Comparison of ENCODE assay signal across 35 cellular contexts in the genomic region with DNA sequence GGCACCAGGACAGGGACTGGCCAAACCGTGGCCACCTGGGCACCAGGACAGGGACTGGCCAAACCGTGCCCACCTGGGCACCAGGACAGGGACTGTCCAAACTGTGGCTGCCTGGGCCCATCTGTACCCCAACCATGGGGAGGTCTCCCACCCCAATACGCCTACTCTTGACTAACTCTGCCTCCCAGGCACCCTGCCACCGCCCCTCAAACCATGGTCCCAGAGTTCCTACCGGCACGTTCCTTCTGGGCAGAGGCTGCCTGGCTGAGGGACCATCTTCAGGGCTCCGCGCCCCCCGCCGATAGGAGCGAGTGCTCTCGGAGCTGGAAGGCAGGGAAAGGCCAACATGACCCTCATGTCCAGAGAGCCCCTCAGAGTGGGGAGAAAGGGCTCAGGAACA.
"Had no signal": no experiment of that assay in that cellular context is flagged by ENCODE, and none has a peak within 500 bp of the region (broad histone marks: within the 10 kb centered on the region; RNA-seq: fewer than 3 reads in every experiment).

No MANE protein-coding gene starts in this region.

- H3K27me3 ChIP-seq: MG63 had no signal

- H3K36me3 ChIP-seq: MG63 had no signal

- H3K9ac ChIP-seq: KMS-11 had no signal

- H3K4me2 ChIP-seq: KMS-11 had no signal

- DNase-seq: Karpas-422, Kasumi-1, KG1, MG63, MM.1S, MV-4-11, NCI-H1048, NCI-H1092, NCI-H1092 treated with DMSO at 0.1 percent for 48 hours, NCI-H1105, NCI-H1105 treated with DMSO at 0.1 percent for 48 hours, NCI-H1417, NCI-H1417 treated with DMSO at 0.1 percent for 48 hours, NCI-H1436, NCI-H1436 treated with DMSO at 0.1 percent for 48 hours, NCI-H146, NCI-H1694, NCI-H1694 treated with DMSO at 0.1 percent for 48 hours, NCI-H187, NCI-H187 treated with DMSO at 0.1 percent for 48 hours, NCI-H1930, NCI-H2029 treated with DMSO at 0.1 percent for 48 hours, NCI-H2081, NCI-H2081 treated with DMSO at 0.1 percent for 48 hours, NCI-H2107, NCI-H2171, NCI-H2171 treated with DMSO at 0.1 percent for 48 hours, NCI-H2227 treated with DMSO at 0.1 percent for 48 hours, NCI-H226, NCI-H345, NCI-H446, NCI-H446 treated with DMSO at 0.1 percent for 48 hours, NCI-H510A, NCI-H510A treated with DMSO at 0.1 percent for 48 hours had no signal

- H3K4me3 ChIP-seq: MG63 had no signal

- H3K9me3 ChIP-seq: MG63 had no signal

- H3K27ac ChIP-seq: KMS-11 had no signal
